In the genomic region with DNA sequence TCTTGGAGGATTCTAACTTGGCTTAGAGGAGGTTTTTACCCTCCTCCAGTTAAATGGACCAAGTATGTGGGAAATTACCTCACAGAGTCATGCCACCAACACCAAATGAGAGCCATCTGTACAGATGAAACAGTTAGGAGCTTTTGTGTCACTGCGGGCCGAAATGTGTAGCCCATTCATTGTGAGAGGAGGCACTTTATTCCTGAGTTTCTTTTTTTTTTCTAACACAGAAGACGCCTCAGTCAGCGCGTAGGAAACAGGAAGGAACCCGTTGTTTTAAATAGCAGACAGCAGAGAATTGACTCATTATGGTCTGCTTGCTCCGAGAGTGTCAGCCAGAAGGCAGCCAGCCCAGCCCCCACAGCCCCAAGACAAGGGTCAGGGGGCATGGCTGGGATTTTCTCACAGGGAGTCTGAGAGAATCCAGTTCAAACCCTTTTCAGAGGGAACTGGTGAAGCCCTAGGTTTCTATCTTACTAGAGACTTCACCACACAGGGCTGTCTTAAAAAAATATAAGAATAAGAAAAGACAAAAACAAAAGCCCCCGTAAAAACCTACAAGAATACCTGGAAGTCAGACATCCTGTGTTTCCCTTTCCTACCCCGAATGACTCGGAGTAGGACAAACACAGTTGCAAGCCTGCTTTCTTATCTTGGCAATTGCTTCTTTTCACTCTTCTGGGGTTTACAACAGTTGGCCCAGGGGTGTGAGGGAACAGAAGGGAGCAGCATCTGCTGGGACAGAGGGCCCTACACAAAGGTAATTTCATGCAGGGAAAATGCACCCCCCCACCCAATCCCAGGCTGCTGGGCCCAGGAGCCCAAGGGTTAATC, we compare ENCODE assay signal across 8 cellular contexts.
DNase-seq lines count a peak whose midpoint lies in the region; ATAC-seq and TF ChIP-seq lines count a peak whose summit lies in the region.

No MANE protein-coding gene starts in this region.

- H4K91ac ChIP-seq in neuronal stem cell (ENCODE audit: low read depth, low read length, poor library complexity): no peak overlapping the region

- no TSS peak for BruUV-seq in Caco-2 (replicated peaks; lab: Mats Ljungman, UMichigan)

- H4K8ac ChIP-seq in neuronal stem cell (ENCODE audit: low read depth, low read length): no peak overlapping the region

- H2BK5ac ChIP-seq in neuronal stem cell (ENCODE audit: low read length): no peak overlapping the region

- H3K14ac ChIP-seq in neuronal stem cell (ENCODE audit: low read length): no peak overlapping the region

- H2BK12ac ChIP-seq in neuronal stem cell (ENCODE audit: low read length): no peak overlapping the region

- H3K79me1 ChIP-seq in neuronal stem cell (ENCODE audit: low read depth, low read length): no peaks in the 10 kb centered on the region

- H3K9me3 ChIP-seq in ES-I3 (ENCODE audit: control insufficient read depth, insufficient read depth, low read length) (peaks cover 25% of the 10 kb centered on the region), neuronal stem cell (replicated peaks in 1 of 2; ENCODE audit: control insufficient read depth in 2 of 2, insufficient read depth in 1 of 2, low read depth in 1 of 2, low read length in 2 of 2) (peaks cover 7 to 25% of the 10 kb centered on the region in 2 donors), tibial artery (peaks cover 0 to 17% (median 3%) of the 10 kb centered on the region in 3 donors), Caco-2 (peaks cover 34% of the 10 kb centered on the region)

- H3K18ac ChIP-seq in neuronal stem cell (ENCODE audit: low read length): peak overlapping the region; percentile 87

- H3K36me3 Mint-ChIP-seq in Caco-2 (ENCODE audit: insufficient read depth, unreplicated experiment): no peaks in the 10 kb centered on the region

- H3K4me1 Mint-ChIP-seq in Caco-2 (ENCODE audit: low read depth, unreplicated experiment): no peaks in the 10 kb centered on the region

- H3K4me2 ChIP-seq in neuronal stem cell (ENCODE audit: insufficient read depth, low read length, poor library complexity, severe bottlenecking): peak overlapping the region; percentile 26

- H3K36me3 ChIP-seq in ES-I3 (ENCODE audit: insufficient read depth, low read length) (no peaks in the 10 kb centered on the region), neuronal stem cell (replicated peaks in 1 of 2; ENCODE audit: control insufficient read depth in 2 of 2, insufficient read depth in 2 of 2, low read length in 2 of 2) (no peaks in the 10 kb centered on the region), tibial artery (no peaks in the 10 kb centered on the region), Caco-2 (ENCODE audit: control insufficient read depth, insufficient read depth, low read length) (no peaks in the 10 kb centered on the region)

- POLR2A ChIA-PET in Caco-2 (lab: Charles Lee): no interaction called here

- WGBS in neuronal stem cell (ENCODE audit: extremely low coverage in 2 of 2, insufficient read length in 2 of 2, insufficient replicate concordance in 1 of 2), 2 donors: no CpG with 5 or more reads among the region's 10 CpGs

- peaks cover 2% of the 10 kb centered on the region for H3K27me3 Mint-ChIP-seq in Caco-2 (ENCODE audit: insufficient read depth, unreplicated experiment)

- H2BK120ac ChIP-seq in neuronal stem cell (ENCODE audit: low read depth, low read length): peak overlapping the region; percentile 7

- H3K4me3 Mint-ChIP-seq in Caco-2 (ENCODE audit: unreplicated experiment): no peak overlapping the region

- H3K27ac ChIP-seq in neuronal stem cell (replicated peaks; ENCODE audit: low read length) (peak overlapping the region; percentile 86), tibial artery (peak overlapping the region; percentile 49 to 58)

- H2AK5ac ChIP-seq in neuronal stem cell (ENCODE audit: low read depth, low read length): no peak overlapping the region

- no peaks in the 10 kb centered on the region for H3K27me3 ChIP-seq in neuronal stem cell (ENCODE audit: control insufficient read depth in 3 of 3, insufficient read depth in 3 of 3, low read depth in 1 of 3, low read length in 3 of 3)
- no peaks in the 10 kb centered on the region for H3K27me3 ChIP-seq in tibial artery
- H3K27me3 ChIP-seq in Caco-2 (replicated peaks; ENCODE audit: control insufficient read depth, insufficient read depth, low read length): no peaks in the 10 kb centered on the region

- no peak overlapping the region for H3K27ac Mint-ChIP-seq in Caco-2 (ENCODE audit: unreplicated experiment)

- H2BK15ac ChIP-seq in neuronal stem cell (ENCODE audit: low read length): no peak overlapping the region

- H3K4me3 ChIP-seq in fibroblast of villous mesenchyme (ENCODE audit: low read depth, low read length) (no peak overlapping the region), neuronal stem cell (ENCODE audit: low read length in 2 of 2) (peak overlapping the region in 1 of 2 donors; percentile 29), tibial artery (peak overlapping the region in 1 of 2 donors; percentile 6), Caco-2 (ENCODE audit: low read depth, low read length) (no peak overlapping the region)

- intact Hi-C loops in tibial artery (cut with DNase I; ENCODE audit: low total_unique reads) (no loop called here), Caco-2 (cut with micrococcal nuclease; ENCODE audit: unreplicated experiment) (no loop called here)

- peaks cover 27% of the 10 kb centered on the region for H3K9me3 Mint-ChIP-seq in Caco-2 (ENCODE audit: unreplicated experiment)

- H3K9ac ChIP-seq in ES-I3 (ENCODE audit: low read depth, low read length) (peak overlapping the region; percentile 1; the same call in 1 of the 2 replicates), neuronal stem cell (ENCODE audit: low read depth, low read length, poor library complexity) (no peak overlapping the region)

- TF ChIP-seq CTCF in fibroblast of villous mesenchyme (IDR thresholded peaks at IDR 0.05; ENCODE audit: insufficient read depth, low read depth, low read length): no peak
- TF ChIP-seq CTCF in tibial artery (IDR thresholded peaks at IDR 0.05): no peak
- no peak for TF ChIP-seq CTCF in Caco-2 (IDR thresholded peaks at IDR 0.05; ENCODE audit: insufficient read depth in 1 of 2, low read depth in 1 of 2, low read length in 1 of 2, severe bottlenecking in 1 of 2, unreplicated experiment in 1 of 2)

- peak; percentile 82 for ATAC-seq in GM21528 (IDR thresholded peaks at IDR 0.05; ENCODE audit: low FRiP score, unreplicated experiment)

- CTCF ChIA-PET in Caco-2 (lab: Charles Lee): no interaction called here

- no peak overlapping the region for H3K4ac ChIP-seq in neuronal stem cell (ENCODE audit: low read length)

- no peak overlapping the region for H3K23ac ChIP-seq in neuronal stem cell (ENCODE audit: low read depth, low read length, poor library complexity)

- DNase-seq in KG1 (lab: John Stamatoyannopoulos, UW): peak; percentile 84
- peak; percentile 32 for DNase-seq in activated T-cell treated with anti-CD3 and anti-CD28 coated beads for 24 hours (ENCODE audit: low read depth)
- peak; percentile 80 for DNase-seq in fibroblast of villous mesenchyme (ENCODE audit: low read depth)
- peak; percentile 51 for DNase-seq in neuronal stem cell (ENCODE audit: low spot score)
- DNase-seq in tibial artery: peak; percentile 59 to 72
- DNase-seq in Caco-2: no peak

- H3K4me1 ChIP-seq in ES-I3 (ENCODE audit: insufficient read depth, low read length) (peaks cover 24% of the 10 kb centered on the region), neuronal stem cell (ENCODE audit: control insufficient read depth in 2 of 2, insufficient read depth in 1 of 2, low read depth in 1 of 2, low read length in 2 of 2) (peaks cover 20 to 22% of the 10 kb centered on the region in 2 donors), tibial artery (peaks cover 0 to 34% (median 15%) of the 10 kb centered on the region in 4 donors), Caco-2 (no peaks in the 10 kb centered on the region)

- H2AFZ ChIP-seq in neuronal stem cell (ENCODE audit: low read length): peak overlapping the region; percentile 75

Comparison
In these comparisons a context has a peak if more than half of its experiments do, and no peak if none do; other contexts are left out.
1. DNase-seq: peak in KG1 (single experiment), activated T-cell treated with anti-CD3 and anti-CD28 coated beads for 24 hours (single experiment), fibroblast of villous mesenchyme (single experiment), neuronal stem cell (single experiment) and tibial artery (2 of 2); none in Caco-2 (0 of 2).